8 cellular contexts compared by ENCODE assay signal in the genomic region with DNA sequence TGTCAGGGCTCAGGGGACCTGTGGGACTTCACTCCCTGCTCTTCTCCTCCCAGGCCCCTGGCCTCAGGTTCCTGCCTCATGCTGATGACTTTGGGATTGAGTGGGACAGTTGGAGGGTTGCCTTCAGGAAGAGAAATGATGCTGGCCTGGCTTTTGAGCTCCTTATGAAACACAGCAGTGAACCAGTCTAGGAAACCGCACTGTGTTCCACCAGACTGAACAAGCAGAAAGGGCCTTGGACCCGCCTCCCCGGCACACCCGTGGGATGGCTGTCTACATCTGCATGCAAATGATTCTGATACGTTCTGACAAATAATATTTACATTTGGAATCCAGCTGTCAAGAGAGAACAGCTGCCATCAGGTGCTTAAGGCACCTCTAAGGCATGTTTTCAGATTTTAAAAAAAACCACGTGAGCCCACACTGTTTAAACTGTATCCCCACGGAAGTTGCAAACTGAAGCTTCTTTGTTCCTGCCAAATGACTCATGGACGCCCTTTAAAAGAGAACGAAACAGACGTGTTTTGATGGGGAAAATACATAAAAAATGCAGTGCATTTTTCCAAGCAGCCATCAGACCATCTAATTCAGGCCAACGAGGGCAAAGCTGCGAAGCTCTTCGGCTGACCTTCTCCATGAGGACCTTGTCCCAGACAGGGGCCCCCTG. TPM values are rescaled to one million over a fixed set of nuclear protein-coding genes. Genes with fewer than 3 reads are reported as not detected.
DNase-seq lines count a peak whose midpoint lies in the region; ATAC-seq, FAIRE-seq and TF ChIP-seq lines count a peak whose summit lies in the region.

No MANE protein-coding gene starts in this region.

- peak; percentile 92 for ATAC-seq in GM12878
- no peak for ATAC-seq in HG03108 (IDR thresholded peaks at IDR 0.05; ENCODE audit: unreplicated experiment)
- no peak for ATAC-seq in HG03025 (IDR thresholded peaks at IDR 0.05; ENCODE audit: low FRiP score, unreplicated experiment)

- no peaks in the 10 kb centered on the region for H3K36me3 ChIP-seq in GM12878 (ENCODE audit: control insufficient read depth in 2 of 2, insufficient read depth in 2 of 2, low read length in 1 of 2)

- H3K4me1 ChIP-seq in GM12878 (ENCODE audit: control insufficient read depth, insufficient read depth, low read length): peaks cover 3% of the 10 kb centered on the region

- DNase-seq in GM12865 (ENCODE audit: low read depth) (peak; percentile 57), NCI-H1436 (lab: John Stamatoyannopoulos, UW) (peak; percentile 58), GM12878 (ENCODE audit: low read depth, low spot score) (peak; percentile 17)
- no peak for DNase-seq in activated naive CD4-positive, alpha-beta T cell (lab: John Stamatoyannopoulos, UW)

- TF ChIP-seq POLR2A in GM12878 (IDR thresholded peaks at IDR 0.05; ENCODE audit: low read depth, low read length): no peak

- SMC1A ChIA-PET in GM12878 (lab: Charles Lee; ENCODE audit: uncharacterized antibody, unreplicated experiment): interaction anchor here (0.8 to 1.2 kb wide), 2 partner anchors 12 to 36 kb away, joined by 3 read pairs; no protein-coding TSS in a partner anchor

- POLR2A ChIA-PET in GM12878 (lab: Charles Lee): no interaction called here

- TF ChIP-seq RAD21 in GM12878 (IDR thresholded peaks at IDR 0.05; ENCODE audit: insufficient read depth, low read depth, low read length): no peak

- in situ Hi-C loops in GM12878 (cut with MboI): no loop called here

- RAD21 ChIA-PET in GM12878 (lab: Charles Lee; ENCODE audit: unreplicated experiment): interaction anchor here (1.2 kb wide), 1 partner anchor 26 kb away, joined by 4 read pairs; no protein-coding TSS in a partner anchor

- peak; percentile 26 to 66; a peak in 2 of 4 replicates for TF ChIP-seq EP300 in GM12878 (IDR thresholded peaks at IDR 0.05; ENCODE audit: borderline replicate concordance in 1 of 2, control insufficient read depth in 1 of 2, low read depth in 2 of 2, low read length in 2 of 2)

- no peak overlapping the region for H3K4me3 ChIP-seq in GM12865 (ENCODE audit: low read depth, low read length)
- no peak overlapping the region for H3K4me3 ChIP-seq in GM12878

- FAIRE-seq in GM12878 (lab: Jason Lieb, UNC): peak; percentile 57

- WGBS in GM12878 (ENCODE audit: insufficient coverage, insufficient replicate concordance, low lambda C conversion rate, missing lambda C conversion rate): 7% methylated on average over 13 of the region's 13 CpGs

- no peak overlapping the region for H3K9ac ChIP-seq in GM12878 (ENCODE audit: control insufficient read depth, insufficient read depth, low read length)

- no TSS peak for BruUV-seq in GM12878 (replicated peaks; lab: Mats Ljungman, UMichigan)

- H3K27ac ChIP-seq in GM12878 (ENCODE audit: control insufficient read depth, insufficient read depth): no peak overlapping the region
- H3K27ac ChIP-seq in layer of hippocampus (ENCODE audit: low read depth, low read length): peak overlapping the region; percentile 20
- peak overlapping the region; percentile 21 for H3K27ac ChIP-seq in temporal lobe (ENCODE audit: low read depth, low read length)

- peak overlapping the region; percentile 12 for H2AFZ ChIP-seq in GM12878 (ENCODE audit: control insufficient read depth, low read depth, low read length)

- intact Hi-C loops in GM12878 (cut with micrococcal nuclease; ENCODE audit: unreplicated experiment): no loop called here

- no peaks in the 10 kb centered on the region for H4K20me1 ChIP-seq in GM12878 (ENCODE audit: control insufficient read depth, insufficient read depth)

- H3K9me3 ChIP-seq in GM12878 (replicated peaks; ENCODE audit: control insufficient read depth, insufficient read depth, low read length): peaks cover 2% of the 10 kb centered on the region; the same call in 2 of the 3 replicates

- CTCF ChIA-PET in GM12878 (lab: Yijun Ruan, JAX): interaction anchor here (1.4 kb wide), 1 partner anchor 39 kb away, joined by 3 read pairs; no protein-coding TSS in a partner anchor

- H3K27me3 ChIP-seq in GM12878 (replicated peaks in 1 of 2; ENCODE audit: control insufficient read depth in 2 of 2, insufficient read depth in 2 of 2, low read length in 1 of 2): no peaks in the 10 kb centered on the region
- no peaks in the 10 kb centered on the region for H3K27me3 ChIP-seq in layer of hippocampus (ENCODE audit: control insufficient read depth, insufficient read depth, low read length)

- peak overlapping the region; percentile 34; the same call in 1 of the 2 replicates for H3K4me2 ChIP-seq in GM12878 (ENCODE audit: control insufficient read depth, insufficient read depth)

- no peak for TF ChIP-seq CTCF in GM12865 (IDR thresholded peaks at IDR 0.05; ENCODE audit: insufficient read depth, low read depth, low read length, missing control alignments)
- no peak for TF ChIP-seq CTCF in GM12878 (IDR thresholded peaks at IDR 0.05 in 2 of 3, conservative IDR thresholded peaks at IDR 0.05 in 1 of 3; ENCODE audit: control insufficient read depth in 2 of 3, extremely low read depth in 1 of 3, insufficient read depth in 1 of 3, low read depth in 3 of 3, low read length in 3 of 3)

- no peaks in the 10 kb centered on the region for H3K79me2 ChIP-seq in GM12878 (ENCODE audit: control insufficient read depth, insufficient read depth, low read length)

TF ChIP-seq in GM12878, 131 proteins besides CTCF, POLR2A, EP300 and RAD21:
- TF ChIP-seq, protein P1, sequence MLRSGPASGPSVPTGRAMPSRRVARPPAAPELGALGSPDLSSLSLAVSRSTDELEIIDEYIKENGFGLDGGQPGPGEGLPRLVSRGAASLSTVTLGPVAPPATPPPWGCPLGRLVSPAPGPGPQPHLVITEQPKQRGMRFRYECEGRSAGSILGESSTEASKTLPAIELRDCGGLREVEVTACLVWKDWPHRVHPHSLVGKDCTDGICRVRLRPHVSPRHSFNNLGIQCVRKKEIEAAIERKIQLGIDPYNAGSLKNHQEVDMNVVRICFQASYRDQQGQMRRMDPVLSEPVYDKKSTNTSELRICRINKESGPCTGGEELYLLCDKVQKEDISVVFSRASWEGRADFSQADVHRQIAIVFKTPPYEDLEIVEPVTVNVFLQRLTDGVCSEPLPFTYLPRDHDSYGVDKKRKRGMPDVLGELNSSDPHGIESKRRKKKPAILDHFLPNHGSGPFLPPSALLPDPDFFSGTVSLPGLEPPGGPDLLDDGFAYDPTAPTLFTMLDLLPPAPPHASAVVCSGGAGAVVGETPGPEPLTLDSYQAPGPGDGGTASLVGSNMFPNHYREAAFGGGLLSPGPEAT (IDR thresholded peaks at IDR 0.05; ENCODE audit: low read depth): peak; percentile 37; the same call in 1 of the 2 replicates
- peak; percentile 53 to 65; a peak in 2 of 4 replicates for TF ChIP-seq IKZF2 (IDR thresholded peaks at IDR 0.05)
- 0 out of 2 replicates have a peak, but pooled peaks have one; percentile 8 for TF ChIP-seq DPF2 (IDR thresholded peaks at IDR 0.05)
- no peak for TF ChIP-seq CBX3 (IDR thresholded peaks at IDR 0.05; ENCODE audit: borderline replicate concordance, low read depth)
- peak; percentile 68 for TF ChIP-seq MXI1 (IDR thresholded peaks at IDR 0.05; ENCODE audit: low read depth, low read length)
- peak; percentile 83 for TF ChIP-seq TCF12 (IDR thresholded peaks at IDR 0.05; ENCODE audit: low read depth, low read length)
- TF ChIP-seq POU2F2 (IDR thresholded peaks at IDR 0.05; ENCODE audit: borderline replicate concordance, low read depth, low read length): peak; percentile 84; the same call in 2 of the 3 replicates
- TF ChIP-seq SIX5 (IDR thresholded peaks at IDR 0.05; ENCODE audit: low read depth, low read length, severe bottlenecking): no peak
- peak; percentile 63; the same call in 1 of the 2 replicates for TF ChIP-seq RAD51 (IDR thresholded peaks at IDR 0.05)
- no peak for TF ChIP-seq STAT1 (conservative IDR thresholded peaks at IDR 0.05)
- peak; percentile 51; the same call in 1 of the 2 replicates for TF ChIP-seq IKZF1 (conservative IDR thresholded peaks at IDR 0.05)
- peak; percentile 19; the same call in 1 of the 2 replicates for TF ChIP-seq USF2 (IDR thresholded peaks at IDR 0.05; ENCODE audit: borderline replicate concordance, low read depth, low read length)
- TF ChIP-seq BHLHE40 (IDR thresholded peaks at IDR 0.05; ENCODE audit: borderline replicate concordance in 1 of 2, low read depth in 2 of 2, low read length in 1 of 2): peak; percentile 41 to 58; a peak in 2 of 4 replicates
- peak; percentile 25; the same call in 1 of the 2 replicates for TF ChIP-seq ZNF384 (IDR thresholded peaks at IDR 0.05; ENCODE audit: borderline replicate concordance, low read depth, low read length)
TF ChIP-seq in GM12878: peak in this region for 11.

RNA-seq across cellular contexts. Expression of gene ASAP2, which starts 27.6 kb away (rescaled TPM):
- total RNA-seq in GM12878 (2013; cell fraction: nucleolus; rRNA removed): 0.06 TPM in 1 of 2 replicates, not detected in the other
- total RNA-seq in GM12878 (2014; rRNA removed): 0.06 and 0.16 TPM in 2 replicates
- total RNA-seq in GM12878 (2014; rRNA removed; fragmentation: Illumina TruSeq; extraction: Trizol): 0.05 and 0.09 TPM in 2 replicates
- total RNA-seq in GM12878 (2021): 0.10 and 0.13 TPM in 2 replicates
- polyA plus RNA-seq in GM12878 (2011; ENCODE audit: low read depth): 0.04 TPM
- 0.27 and 0.53 TPM in 2 replicates for polyA plus RNA-seq in GM12878 (2011; rRNA removed)
- 0.18 and 0.22 TPM in 2 replicates for polyA plus RNA-seq in GM12878 (2011; cell fraction: cytosol; rRNA removed)
- 0.46 and 0.76 TPM in 2 replicates for polyA plus RNA-seq in GM12878 (2011; cell fraction: nucleus; rRNA removed)
- polyA plus RNA-seq in GM12878 (2012): 0.04 TPM in 1 of 2 replicates, not detected in the other
- polyA plus RNA-seq in GM12878 (2014; fragmentation: Illumina TruSeq; extraction: Trizol): 0.06 and 0.08 TPM in 2 replicates
- under 1 TPM in 1 of 2 experiments, not detected in 1; 0.05 TPM for polyA plus RNA-seq in GM12878 (2014; fragmentation: Nextera tagmentation; extraction: Ambion mirVana)
- polyA plus RNA-seq in GM12878 (2014; rRNA removed): not detected in 2 replicates
- not detected for polyA plus RNA-seq in GM12878 (2016; fragmentation: Nextera tagmentation; extraction: Ambion mirVana)
- polyA minus RNA-seq in GM12878 (2011; rRNA and poly(A)+ RNA removed): 0.15 and 1.6 TPM in 2 replicates
- 0.40 and 0.42 TPM in 2 replicates for polyA minus RNA-seq in GM12878 (2011; cell fraction: cytosol; rRNA and poly(A)+ RNA removed)
- polyA minus RNA-seq in GM12878 (2011; cell fraction: nucleus; rRNA and poly(A)+ RNA removed): 0.19 and 0.36 TPM in 2 replicates
- total RNA-seq in temporal lobe: 44.5 TPM

Comparison
In these comparisons a context has a peak if more than half of its experiments do, and no peak if none do; other contexts are left out.
1. DNase-seq: peak in GM12865 (single experiment), NCI-H1436 (single experiment) and GM12878 (single experiment); none in activated naive CD4-positive, alpha-beta T cell (0 of 4).
2. RNA of gene ASAP2, which starts 27.6 kb away (total RNA-seq): 44.5 TPM in temporal lobe (single experiment); 0.05 to 0.16 TPM in GM12878; every median in the first group is over 10 times any median in the second.